In the genomic region with DNA sequence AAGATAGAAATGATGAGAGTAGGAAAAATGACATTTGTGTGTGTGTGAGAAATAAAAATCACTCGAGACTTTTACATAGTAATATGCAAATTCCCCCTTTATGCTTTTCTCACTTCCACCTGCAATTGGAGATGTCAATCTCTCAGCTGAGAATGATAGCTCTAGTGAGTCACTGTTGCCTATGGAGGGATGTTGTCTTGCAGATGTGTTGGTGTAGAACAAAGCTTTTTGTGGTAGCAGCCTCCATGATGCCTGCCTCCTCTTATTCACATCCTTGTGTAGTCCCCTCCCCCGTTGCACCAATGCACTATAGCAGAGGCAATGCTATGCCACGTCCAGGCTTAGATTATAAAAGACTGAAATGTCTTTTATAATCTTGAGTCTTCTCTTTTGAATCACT, we compare ENCODE assay signal across 10 cellular contexts. TPM values are rescaled to one million over a fixed set of nuclear protein-coding genes. Genes with fewer than 3 reads are reported as not detected.
DNase-seq lines count a peak whose midpoint lies in the region; ATAC-seq and TF ChIP-seq lines count a peak whose summit lies in the region.
"Had no signal": no experiment of that assay in that cellular context is flagged by ENCODE, and none has a peak within 500 bp of the region (broad histone marks: within the 10 kb centered on the region; RNA-seq: fewer than 3 reads in every experiment).

No MANE protein-coding gene starts in this region.

- no peak overlapping the region for H3K27ac Mint-ChIP-seq in GM23338

- TF ChIP-seq CTCF in GM23338 (conservative IDR thresholded peaks at IDR 0.05; ENCODE audit: low read depth in 2 of 2) (no peak), OCI-LY3 (IDR thresholded peaks at IDR 0.05; ENCODE audit: low read depth, low read length) (no peak)

- no peak overlapping the region for H3K9ac ChIP-seq in OCI-LY3 (ENCODE audit: low read length)

- DNase-seq in GM23338 (ENCODE audit: low spot score) (peak; percentile 22), NCI-H2196 treated with DMSO at 0.1 percent for 48 hours (lab: John Stamatoyannopoulos, UW; ENCODE audit: unreplicated experiment) (no peak), left ventricle myocardium superior (no peak)
- peak; percentile 42 for DNase-seq in stimulated activated CD4-positive, alpha-beta T cell treated with anti-CD3 and anti-CD28 coated beads, Interleukin-12 subunit alpha, Interleukin-12 subunit beta, amount 100 ng/mL, for 4 hours

- H4K20me1 ChIP-seq in GM23338 (replicated peaks; ENCODE audit: insufficient read depth) (no peaks in the 10 kb centered on the region), OCI-LY3 (ENCODE audit: insufficient read depth, low read length) (no peaks in the 10 kb centered on the region)

- H3K27me3 ChIP-seq in GM23338 (ENCODE audit: insufficient read depth): no peaks in the 10 kb centered on the region
- no peaks in the 10 kb centered on the region for H3K27me3 ChIP-seq in OCI-LY3 (ENCODE audit: low read depth, low read length)

- H2AFZ ChIP-seq in GM23338 (peak overlapping the region; percentile 67; the same call in 1 of the 2 replicates), OCI-LY3 (ENCODE audit: low read depth, low read length) (no peak overlapping the region)

- TF ChIP-seq POLR2A in GM18505 (IDR thresholded peaks at IDR 0.05; ENCODE audit: borderline replicate concordance, extremely low read depth, insufficient read depth, insufficient read length): no peak

- no peaks in the 10 kb centered on the region for H3F3A ChIP-seq in GM23338 (replicated peaks; ENCODE audit: low read depth)

- ATAC-seq in GM18519 (IDR thresholded peaks at IDR 0.05; ENCODE audit: low FRiP score, unreplicated experiment): peak; percentile 45
- ATAC-seq in GM23338: peak; percentile 55; the same call in 2 of the 3 replicates
- ATAC-seq in SK-N-SH treated with all-trans-retinoic acid at 6 μM for 48 hours: no peak
- ATAC-seq in left ventricle myocardium superior: no peak
- no peak for ATAC-seq in GM18505 (IDR thresholded peaks at IDR 0.05; ENCODE audit: unreplicated experiment)

- H3K4me3 Mint-ChIP-seq in GM23338: no peak overlapping the region

- no peak overlapping the region for H3K4me3 ChIP-seq in GM23338
- H3K4me3 ChIP-seq in OCI-LY3 (ENCODE audit: low read length): peak overlapping the region; percentile 55

- H3K4me1 ChIP-seq in GM23338 (ENCODE audit: insufficient read depth) (peaks cover 7% of the 10 kb centered on the region; the same call in 1 of the 2 replicates), OCI-LY3 (ENCODE audit: low read length) (peaks cover 23% of the 10 kb centered on the region)

- H3K36me3 ChIP-seq in GM23338 (ENCODE audit: insufficient read depth) (no peaks in the 10 kb centered on the region), OCI-LY3 (replicated peaks; ENCODE audit: low read depth, low read length) (no peaks in the 10 kb centered on the region)

- peaks cover 11% of the 10 kb centered on the region; the same call in 2 of the 3 replicates for H3K4me1 Mint-ChIP-seq in GM23338

- no peaks in the 10 kb centered on the region for H3K9me3 Mint-ChIP-seq in GM23338

- H3K27me3 Mint-ChIP-seq in GM23338 (ENCODE audit: insufficient read depth, low read depth, poor library complexity): no peaks in the 10 kb centered on the region

- H3K9me3 ChIP-seq in OCI-LY3 (ENCODE audit: insufficient read depth, low read length): no peaks in the 10 kb centered on the region

- H3K36me3 Mint-ChIP-seq in GM23338 (ENCODE audit: low read depth): no peaks in the 10 kb centered on the region

- H3K27ac ChIP-seq in GM23338 (ENCODE audit: low read depth) (no peak overlapping the region; the same call in 1 of the 2 replicates), OCI-LY3 (ENCODE audit: low read length) (no peak overlapping the region)

- intact Hi-C loops in left ventricle myocardium superior (cut with micrococcal nuclease): no loop called here

- H3K4me2 ChIP-seq in GM23338: 0 out of 2 replicates have a peak overlapping the region, but pooled peaks have one; percentile 17
- peak overlapping the region; percentile 77 for H3K4me2 ChIP-seq in OCI-LY3 (ENCODE audit: low read length)

- H3K79me2 ChIP-seq in GM23338 (replicated peaks; ENCODE audit: insufficient read depth): no peaks in the 10 kb centered on the region
- no peaks in the 10 kb centered on the region for H3K79me2 ChIP-seq in OCI-LY3 (ENCODE audit: low read length)

- H3K9me2 ChIP-seq in GM23338 (ENCODE audit: insufficient read depth): no peaks in the 10 kb centered on the region

TF ChIP-seq in GM23338, 12 proteins besides CTCF, POLR2A, EP300 and RAD21:
- TF ChIP-seq ZNF331 (CRISPR knock-in tag; IDR thresholded peaks at IDR 0.05; ENCODE audit: low read depth): no peak

TF ChIP-seq in SK-N-SH treated with all-trans-retinoic acid at 6 μM for 48 hours, 23 proteins besides CTCF, POLR2A, EP300 and RAD21:
- no peak for TF ChIP-seq ZFP30 (CRISPR knock-in tag; IDR thresholded peaks at IDR 0.05)
- TF ChIP-seq SNAI2 (CRISPR knock-in tag; IDR thresholded peaks at IDR 0.05): no peak
- no peak for TF ChIP-seq BACH2 (CRISPR knock-in tag; IDR thresholded peaks at IDR 0.05; ENCODE audit: borderline replicate concordance)
- TF ChIP-seq TSHZ2 (CRISPR knock-in tag; IDR thresholded peaks at IDR 0.05): no peak
- TF ChIP-seq ZNF565 (CRISPR knock-in tag; conservative IDR thresholded peaks at IDR 0.05; ENCODE audit: low read depth): no peak
- TF ChIP-seq PATZ1 (CRISPR knock-in tag; IDR thresholded peaks at IDR 0.05; ENCODE audit: borderline replicate concordance): no peak
- TF ChIP-seq ZNF70 (CRISPR knock-in tag; IDR thresholded peaks at IDR 0.05): no peak
- TF ChIP-seq ZNF8 (CRISPR knock-in tag; IDR thresholded peaks at IDR 0.05): no peak
- TF ChIP-seq PPARA (CRISPR knock-in tag; IDR thresholded peaks at IDR 0.05; ENCODE audit: borderline replicate concordance): no peak
- TF ChIP-seq ARNTL (CRISPR knock-in tag; IDR thresholded peaks at IDR 0.05; ENCODE audit: borderline replicate concordance, low read depth): no peak
- TF ChIP-seq ESRRG (CRISPR knock-in tag; IDR thresholded peaks at IDR 0.05): no peak
- no peak for TF ChIP-seq TCF4 (CRISPR knock-in tag; IDR thresholded peaks at IDR 0.05; ENCODE audit: borderline replicate concordance)
- TF ChIP-seq, protein P1, sequence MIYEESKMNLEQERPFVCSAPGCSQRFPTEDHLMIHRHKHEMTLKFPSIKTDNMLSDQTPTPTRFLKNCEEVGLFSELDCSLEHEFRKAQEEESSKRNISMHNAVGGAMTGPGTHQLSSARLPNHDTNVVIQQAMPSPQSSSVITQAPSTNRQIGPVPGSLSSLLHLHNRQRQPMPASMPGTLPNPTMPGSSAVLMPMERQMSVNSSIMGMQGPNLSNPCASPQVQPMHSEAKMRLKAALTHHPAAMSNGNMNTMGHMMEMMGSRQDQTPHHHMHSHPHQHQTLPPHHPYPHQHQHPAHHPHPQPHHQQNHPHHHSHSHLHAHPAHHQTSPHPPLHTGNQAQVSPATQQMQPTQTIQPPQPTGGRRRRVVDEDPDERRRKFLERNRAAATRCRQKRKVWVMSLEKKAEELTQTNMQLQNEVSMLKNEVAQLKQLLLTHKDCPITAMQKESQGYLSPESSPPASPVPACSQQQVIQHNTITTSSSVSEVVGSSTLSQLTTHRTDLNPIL (CRISPR knock-in tag; IDR thresholded peaks at IDR 0.05; ENCODE audit: low read depth): no peak
- TF ChIP-seq OSR1 (CRISPR knock-in tag; IDR thresholded peaks at IDR 0.05): no peak
- no peak for TF ChIP-seq ISL1 (CRISPR knock-in tag; IDR thresholded peaks at IDR 0.05)
- TF ChIP-seq ZFP3 (CRISPR knock-in tag; IDR thresholded peaks at IDR 0.05): no peak
- no peak for TF ChIP-seq TOX (CRISPR knock-in tag; IDR thresholded peaks at IDR 0.05; ENCODE audit: borderline replicate concordance)

RNA-seq across cellular contexts. Expression of gene SPAG6, which starts 33.8 kb away (rescaled TPM):
- total RNA-seq in GM23338 (2014; rRNA removed; shearing (Covaris generic)): 0.12 TPM in 1 of 2 replicates, not detected in the other
- 0.21 and 0.33 TPM in 2 replicates for polyA plus RNA-seq in GM23338 (2016; fragmentation: Nextera tagmentation; extraction: Ambion mirVana)
- not detected for total RNA-seq in left ventricle myocardium superior
- total RNA-seq: fibroblast of villous mesenchyme, LHCN-M2 had no signal

RNA-seq across cellular contexts. Expression of gene BMI1, which starts 58.2 kb away (rescaled TPM):
- 9.7 and 10.7 TPM in 2 replicates for total RNA-seq in GM23338 (2014; rRNA removed; shearing (Covaris generic))
- polyA plus RNA-seq in GM23338 (2016; fragmentation: Nextera tagmentation; extraction: Ambion mirVana): 2.0 and 2.3 TPM in 2 replicates
- 38.8 TPM for total RNA-seq in left ventricle myocardium superior

Comparison
In these comparisons a context has a peak if more than half of its experiments do, and no peak if none do; other contexts are left out.
1. ATAC-seq: peak in GM18519 (single experiment) and GM23338 (single experiment); none in SK-N-SH treated with all-trans-retinoic acid at 6 μM for 48 hours (single experiment), left ventricle myocardium superior (single experiment) and GM18505 (single experiment).
2. DNase-seq: peak in GM23338 (single experiment) and stimulated activated CD4-positive, alpha-beta T cell treated with anti-CD3 and anti-CD28 coated beads, Interleukin-12 subunit alpha, Interleukin-12 subunit beta, amount 100 ng/mL, for 4 hours (single experiment); none in NCI-H2196 treated with DMSO at 0.1 percent for 48 hours (single experiment) and left ventricle myocardium superior (single experiment).